In genomic region chr9:108836771-108837170, GRCh38 we compare ENCODE assay signal across 1 cellular context.
TF ChIP-seq lines count a peak whose summit lies in the region.

No MANE protein-coding gene starts in this region.

TF ChIP-seq in WTC11, 78 proteins besides CTCF, POLR2A, EP300 and RAD21 (continued from another document):
- TF ChIP-seq ATF6 (CRISPR knock-in tag; IDR thresholded peaks at IDR 0.05) (no peak), HMGA2 (CRISPR knock-in tag; IDR thresholded peaks at IDR 0.05) (no peak), FOXP1 (CRISPR knock-in tag; IDR thresholded peaks at IDR 0.05; ENCODE audit: borderline replicate concordance) (no peak), ATF3 (CRISPR knock-in tag; conservative IDR thresholded peaks at IDR 0.05) (no peak), ATF2 (CRISPR knock-in tag; IDR thresholded peaks at IDR 0.05; ENCODE audit: borderline replicate concordance, low read depth) (no peak), RORB (CRISPR knock-in tag; IDR thresholded peaks at IDR 0.05) (no peak), KAT7 (CRISPR knock-in tag; IDR thresholded peaks at IDR 0.05; ENCODE audit: borderline replicate concordance) (no peak), NR2C2 (CRISPR knock-in tag; IDR thresholded peaks at IDR 0.05) (no peak), NFATC4 (CRISPR knock-in tag; IDR thresholded peaks at IDR 0.05) (no peak)
